ENCODE assay signal across 11 cellular contexts in genomic region chr19:29478578-29479565, GRCh38. TPM values are rescaled to one million over a fixed set of nuclear protein-coding genes. Genes with fewer than 3 reads are reported as not detected.
DNase-seq lines count a peak whose midpoint lies in the region; ATAC-seq and TF ChIP-seq lines count a peak whose summit lies in the region.
"Had no signal": no experiment of that assay in that cellular context is flagged by ENCODE, and none has a peak within 500 bp of the region (broad histone marks: within the 10 kb centered on the region; RNA-seq: fewer than 3 reads in every experiment).

No MANE protein-coding gene starts in this region.

- peaks cover 0 to 33% (median 15%) of the 10 kb centered on the region in 7 donors for H3K27me3 ChIP-seq in heart right ventricle

- 55 to 58% methylated on average over 34 of the region's 34 CpGs for WGBS in heart right ventricle, 2 donors

- H3K27ac ChIP-seq in heart right ventricle: no peak overlapping the region

- H3K27me3 Mint-ChIP-seq in activated naive CD4-positive, alpha-beta T cell treated with anti-CD3 and anti-CD28 coated beads, Interleukin-2, amount 10 ng/mL, durations not matched to agents 7 days and 5 days: peaks cover 3% of the 10 kb centered on the region
- H3K27me3 Mint-ChIP-seq in type B pancreatic cell: peaks cover 17% of the 10 kb centered on the region

- no peaks in the 10 kb centered on the region for H3K36me3 ChIP-seq in heart right ventricle

- H3K9me3 ChIP-seq in heart right ventricle: peaks cover 0 to 12% (median 0%) of the 10 kb centered on the region in 11 donors

- CTCF ChIA-PET in activated naive CD4-positive, alpha-beta T cell treated with anti-CD3 and anti-CD28 coated beads, Interleukin-2, amount 10 ng/mL, durations not matched to agents 7 days and 5 days (lab: Charles Lee): interaction anchor here (0.9 kb wide), 1 partner anchor 359 kb away, joined by 3 read pairs; no protein-coding TSS in a partner anchor

- no peak overlapping the region for H3K4me3 Mint-ChIP-seq in activated naive CD4-positive, alpha-beta T cell treated with anti-CD3 and anti-CD28 coated beads, Interleukin-2, amount 10 ng/mL, durations not matched to agents 7 days and 5 days
- H3K4me3 Mint-ChIP-seq in type B pancreatic cell: no peak overlapping the region

- no peaks in the 10 kb centered on the region for H3K36me3 Mint-ChIP-seq in activated naive CD4-positive, alpha-beta T cell treated with anti-CD3 and anti-CD28 coated beads, Interleukin-2, amount 10 ng/mL, durations not matched to agents 7 days and 5 days
- no peaks in the 10 kb centered on the region for H3K36me3 Mint-ChIP-seq in type B pancreatic cell

- peaks cover 10% of the 10 kb centered on the region for H3K9me3 Mint-ChIP-seq in activated naive CD4-positive, alpha-beta T cell treated with anti-CD3 and anti-CD28 coated beads, Interleukin-2, amount 10 ng/mL, durations not matched to agents 7 days and 5 days
- no peaks in the 10 kb centered on the region for H3K9me3 Mint-ChIP-seq in type B pancreatic cell

- no peak overlapping the region for H3K4me3 ChIP-seq in heart right ventricle

- TF ChIP-seq CTCF in heart right ventricle (IDR thresholded peaks at IDR 0.05): peak in 8 of 9 donors; percentile 10 to 57 (median 43)
- TF ChIP-seq CTCF in type B pancreatic cell (conservative IDR thresholded peaks at IDR 0.05): peak; percentile 79

- peak; percentile 29 for DNase-seq in activated naive CD4-positive, alpha-beta T cell treated with anti-CD3 and anti-CD28 coated beads, Interleukin-2, amount 10 ng/mL, durations not matched to agents 7 days and 5 days
- DNase-seq in activated naive CD4-positive, alpha-beta T cell treated with anti-CD3 and anti-CD28 coated beads, Interleukin-2, amount 50 U/mL, for 16 hours: no peak
- DNase-seq in NCI-H2227 (lab: John Stamatoyannopoulos, UW; ENCODE audit: unreplicated experiment) (peak; percentile 77), heart right ventricle (no peak), type B pancreatic cell (ENCODE audit: extremely low spot score, unreplicated experiment) (peak; percentile 72), occipital lobe (lab: John Stamatoyannopoulos, UW) (no peak), LoVo (ENCODE audit: low spot score) (no peak)
- DNase-seq: GDM1 had no signal

- peak in 2 of 8 donors; percentile 27 to 59 for ATAC-seq in heart right ventricle
- no peak for ATAC-seq in GM19455 (IDR thresholded peaks at IDR 0.05; ENCODE audit: unreplicated experiment)

- H3K4me1 ChIP-seq in heart right ventricle: no peaks in the 10 kb centered on the region

- no peak overlapping the region for H3K27ac Mint-ChIP-seq in activated naive CD4-positive, alpha-beta T cell treated with anti-CD3 and anti-CD28 coated beads, Interleukin-2, amount 10 ng/mL, durations not matched to agents 7 days and 5 days
- no peak overlapping the region for H3K27ac Mint-ChIP-seq in type B pancreatic cell

- intact Hi-C loops in heart right ventricle (cut with DNase I): no loop called here

- no peaks in the 10 kb centered on the region for H3K4me1 Mint-ChIP-seq in activated naive CD4-positive, alpha-beta T cell treated with anti-CD3 and anti-CD28 coated beads, Interleukin-2, amount 10 ng/mL, durations not matched to agents 7 days and 5 days
- H3K4me1 Mint-ChIP-seq in type B pancreatic cell (ENCODE audit: unreplicated experiment): no peaks in the 10 kb centered on the region

RNA-seq across cellular contexts. Expression of gene VSTM2B, which starts 46.9 kb away (rescaled TPM):
- total RNA-seq in heart right ventricle (not detected), type B pancreatic cell (ENCODE audit: low replicate concordance) (0.68 TPM in 1 of 2 replicates, not detected in the other), occipital lobe (12.3 TPM)
- polyA plus RNA-seq in heart right ventricle: not detected
- polyA plus RNA-seq: adipose tissue, keratinocyte had no signal

Comparison
In these comparisons a context has a peak if more than half of its experiments do, and no peak if none do; other contexts are left out.
1. DNase-seq: peak in activated naive CD4-positive, alpha-beta T cell treated with anti-CD3 and anti-CD28 coated beads, Interleukin-2, amount 10 ng/mL, durations not matched to agents 7 days and 5 days (single experiment), NCI-H2227 (single experiment) and type B pancreatic cell (single experiment); none in activated naive CD4-positive, alpha-beta T cell treated with anti-CD3 and anti-CD28 coated beads, Interleukin-2, amount 50 U/mL, for 16 hours (single experiment), heart right ventricle (0 of 2), occipital lobe (single experiment) and LoVo (single experiment).